ENCODE assay signal across 27 cellular contexts in the genomic region with DNA sequence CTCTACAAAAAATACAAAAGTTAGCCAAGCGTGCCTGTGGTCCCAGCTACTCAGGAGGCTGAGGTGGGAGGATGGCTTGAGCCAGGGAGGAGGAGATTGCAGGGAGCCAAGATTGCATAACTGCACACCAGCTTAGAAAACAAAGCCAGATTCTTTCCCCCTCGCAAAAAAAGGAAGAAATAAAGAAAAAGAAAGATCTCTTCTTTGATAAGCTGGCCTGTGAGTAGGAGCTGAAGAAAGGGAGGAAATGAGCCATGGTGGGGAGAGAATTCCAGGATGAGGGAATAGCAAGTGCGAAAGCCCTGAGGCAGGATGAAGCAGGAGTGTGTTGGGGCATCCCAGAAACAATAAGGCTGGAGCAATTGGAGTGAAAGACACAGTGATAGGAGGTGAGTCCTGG. TPM values are rescaled to one million over a fixed set of nuclear protein-coding genes. Genes with fewer than 3 reads are reported as not detected.
DNase-seq lines count a peak whose midpoint lies in the region; ATAC-seq lines count a peak whose summit lies in the region.
"Had no signal": no experiment of that assay in that cellular context is flagged by ENCODE, and none has a peak within 500 bp of the region (broad histone marks: within the 10 kb centered on the region; RNA-seq: fewer than 3 reads in every experiment).

No MANE protein-coding gene starts in this region.

- H3K36me3 ChIP-seq in HAP-1 (replicated peaks): no peaks in the 10 kb centered on the region
- H3K36me3 ChIP-seq: BLaER1 treated with 17β-estradiol and CSF1 and Interleukin-3, amounts not matched to agents 10 nM and 100 nM; right atrium auricular region had no signal

- no peaks in the 10 kb centered on the region for H3K36me3 Mint-ChIP-seq in dendritic cell treated with granulocyte-macrophage colony-stimulating factor and Interleukin-4, amounts not matched to agents 40 ng/mL and 50 ng/mL, for 4 days (ENCODE audit: low read depth)
- H3K36me3 Mint-ChIP-seq in activated T-cell treated with anti-CD3 and anti-CD28 coated beads, Interleukin-2, amount 50 U/mL, for 24 hours (ENCODE audit: low read depth): no peaks in the 10 kb centered on the region
- H3K36me3 Mint-ChIP-seq: brain, mesothelial cell of epicardium, type B pancreatic cell had no signal

- no peaks in the 10 kb centered on the region for H3K9me3 Mint-ChIP-seq in dendritic cell treated with granulocyte-macrophage colony-stimulating factor and Interleukin-4, amounts not matched to agents 40 ng/mL and 50 ng/mL, for 4 days
- no peaks in the 10 kb centered on the region for H3K9me3 Mint-ChIP-seq in activated T-cell treated with anti-CD3 and anti-CD28 coated beads, Interleukin-2, amount 50 U/mL, for 24 hours
- H3K9me3 Mint-ChIP-seq: activated CD4-positive, alpha-beta memory T cell treated with anti-CD3 and anti-CD28 coated beads, Interleukin-2, amount 10 ng/mL, durations not matched to agents 7 days and 5 days; activated naive CD4-positive, alpha-beta T cell treated with anti-CD3 and anti-CD28 coated beads for 36 hours; activated T-helper 1 cell treated with anti-CD3 and anti-CD28 coated beads, Interleukin-12 subunit alpha, Interleukin-12 subunit beta, Interleukin-2, Interleukin-4 antibody, amounts not matched to agents 30 ng/mL and 10 ng/mL and 1 ng/mL, durations not matched to agents 14 hours and 24 hours and 36 hours; type B pancreatic cell had no signal

- peaks cover 12% of the 10 kb centered on the region for H3K4me1 ChIP-seq in HAP-1
- H3K4me1 ChIP-seq: right atrium auricular region had no signal

- in situ Hi-C loops in HAP-1 (cut with MboI; ENCODE audit: low sequenced_read_pairs): no loop called here

- intact Hi-C loops in dendritic cell treated with granulocyte-macrophage colony-stimulating factor and Interleukin-4, amounts not matched to agents 40 ng/mL and 50 ng/mL, for 4 days (cut with micrococcal nuclease): no loop called here

- H3K4me1 Mint-ChIP-seq in dendritic cell treated with granulocyte-macrophage colony-stimulating factor and Interleukin-4, amounts not matched to agents 40 ng/mL and 50 ng/mL, for 4 days (ENCODE audit: low read depth): peaks cover 39% of the 10 kb centered on the region
- no peaks in the 10 kb centered on the region for H3K4me1 Mint-ChIP-seq in activated T-cell treated with anti-CD3 and anti-CD28 coated beads, Interleukin-2, amount 50 U/mL, for 24 hours (ENCODE audit: low read depth)
- H3K4me1 Mint-ChIP-seq: activated CD4-positive, alpha-beta memory T cell treated with anti-CD3 and anti-CD28 coated beads, Interleukin-2, amount 10 ng/mL, durations not matched to agents 7 days and 5 days had no signal

- H3K4me3 ChIP-seq in HAP-1: no peak overlapping the region
- H3K4me3 ChIP-seq: BLaER1 treated with 17β-estradiol and CSF1 and Interleukin-3, amounts not matched to agents 10 nM and 100 nM; right atrium auricular region; SK-N-MC had no signal

- peaks cover 46% of the 10 kb centered on the region for H3K27me3 Mint-ChIP-seq in dendritic cell treated with granulocyte-macrophage colony-stimulating factor and Interleukin-4, amounts not matched to agents 40 ng/mL and 50 ng/mL, for 4 days
- peaks cover 10% of the 10 kb centered on the region for H3K27me3 Mint-ChIP-seq in activated T-cell treated with anti-CD3 and anti-CD28 coated beads, Interleukin-2, amount 50 U/mL, for 24 hours
- H3K27me3 Mint-ChIP-seq: type B pancreatic cell had no signal

- peak overlapping the region; percentile 9 for H3K27ac Mint-ChIP-seq in dendritic cell treated with granulocyte-macrophage colony-stimulating factor and Interleukin-4, amounts not matched to agents 40 ng/mL and 50 ng/mL, for 4 days
- no peak overlapping the region for H3K27ac Mint-ChIP-seq in activated T-cell treated with anti-CD3 and anti-CD28 coated beads, Interleukin-2, amount 50 U/mL, for 24 hours
- H3K27ac Mint-ChIP-seq: activated CD4-positive, alpha-beta memory T cell treated with anti-CD3 and anti-CD28 coated beads, Interleukin-2, amount 10 ng/mL, durations not matched to agents 7 days and 5 days; activated naive CD4-positive, alpha-beta T cell treated with anti-CD3 and anti-CD28 coated beads for 36 hours; activated T-helper 1 cell treated with anti-CD3 and anti-CD28 coated beads, Interleukin-12 subunit alpha, Interleukin-12 subunit beta, Interleukin-2, Interleukin-4 antibody, amounts not matched to agents 30 ng/mL and 10 ng/mL and 1 ng/mL, durations not matched to agents 14 hours and 24 hours and 36 hours; brain; mesothelial cell of epicardium; type B pancreatic cell had no signal

- no peak for ATAC-seq in HG02973 (IDR thresholded peaks at IDR 0.05; ENCODE audit: unreplicated experiment)
- no peak for ATAC-seq in GM18498 (IDR thresholded peaks at IDR 0.05; ENCODE audit: unreplicated experiment)

- H3K9me3 ChIP-seq in HAP-1: no peaks in the 10 kb centered on the region
- H3K9me3 ChIP-seq: right atrium auricular region had no signal

- H3K27me3 ChIP-seq in HAP-1 (ENCODE audit: low read depth): no peaks in the 10 kb centered on the region
- H3K27me3 ChIP-seq: BLaER1 treated with 17β-estradiol and CSF1 and Interleukin-3, amounts not matched to agents 10 nM and 100 nM; right atrium auricular region had no signal

- peak; percentile 15 to 22 for DNase-seq in HAP-1 (ENCODE audit: low spot score in 2 of 2)
- DNase-seq in NCI-H226: peak; percentile 86
- peak; percentile 53 for DNase-seq in pulmonary artery endothelial cell (ENCODE audit: low read depth, low spot score)
- no peak for DNase-seq in activated T-cell treated with anti-CD3 and anti-CD28 coated beads, Interleukin-2, amount 50 U/mL, for 24 hours
- DNase-seq: activated CD4-positive, alpha-beta memory T cell treated with anti-CD3 and anti-CD28 coated beads, Interleukin-2, amount 10 ng/mL, durations not matched to agents 7 days and 5 days; activated CD4-positive, CD25-positive, alpha-beta regulatory T cell treated with anti-CD3 and anti-CD28 coated beads, Interleukin-2, amount 50 U/mL, for 72 hours; activated CD8-positive, alpha-beta memory T cell treated with anti-CD3 and anti-CD28 coated beads, Interleukin-2, amount 50 U/mL, for 4 hours; activated naive CD4-positive, alpha-beta T cell treated with anti-CD3 and anti-CD28 coated beads for 36 hours; DMS79 treated with DMSO at 0.1 percent for 48 hours; H7; head of caudate nucleus; NCI-H1048; NCI-H446 treated with DMSO at 0.1 percent for 48 hours; NCI-H774; small intestine; stimulated activated naive CD4-positive, alpha-beta T cell; T-helper 1 cell had no signal

- H3K4me3 Mint-ChIP-seq in dendritic cell treated with granulocyte-macrophage colony-stimulating factor and Interleukin-4, amounts not matched to agents 40 ng/mL and 50 ng/mL, for 4 days: no peak overlapping the region
- no peak overlapping the region for H3K4me3 Mint-ChIP-seq in activated T-cell treated with anti-CD3 and anti-CD28 coated beads, Interleukin-2, amount 50 U/mL, for 24 hours
- H3K4me3 Mint-ChIP-seq: activated CD4-positive, alpha-beta memory T cell treated with anti-CD3 and anti-CD28 coated beads, Interleukin-2, amount 10 ng/mL, durations not matched to agents 7 days and 5 days; activated naive CD4-positive, alpha-beta T cell treated with anti-CD3 and anti-CD28 coated beads for 36 hours; activated T-helper 1 cell treated with anti-CD3 and anti-CD28 coated beads, Interleukin-12 subunit alpha, Interleukin-12 subunit beta, Interleukin-2, Interleukin-4 antibody, amounts not matched to agents 30 ng/mL and 10 ng/mL and 1 ng/mL, durations not matched to agents 14 hours and 24 hours and 36 hours; brain; mesothelial cell of epicardium; type B pancreatic cell had no signal

RNA-seq across cellular contexts. Expression of gene TOP2B, which starts 24.5 kb away (rescaled TPM):
- 91.0 and 105 TPM in 2 replicates for total RNA-seq in pulmonary artery endothelial cell
